Comparison of ENCODE assay signal across 2 cellular contexts in genomic region chr13:27644302-27644701, GRCh38.
TF ChIP-seq lines count a peak whose summit lies in the region.

No MANE protein-coding gene starts in this region.

TF ChIP-seq in GM23338, 12 proteins besides CTCF, POLR2A, EP300 and RAD21:
- no peak for TF ChIP-seq REST (IDR thresholded peaks at IDR 0.05; ENCODE audit: unreplicated experiment)
- TF ChIP-seq ZNF331 (CRISPR knock-in tag; IDR thresholded peaks at IDR 0.05; ENCODE audit: low read depth): no peak
- no peak for TF ChIP-seq JUNB (IDR thresholded peaks at IDR 0.05; ENCODE audit: unreplicated experiment)
- no peak for TF ChIP-seq POLR2AphosphoS5 (IDR thresholded peaks at IDR 0.05; ENCODE audit: low read depth)
- no peak for TF ChIP-seq ETS1 (IDR thresholded peaks at IDR 0.05)
- no peak for TF ChIP-seq NANOG (IDR thresholded peaks at IDR 0.05; ENCODE audit: borderline replicate concordance)
- no peak for TF ChIP-seq ZNF462 (CRISPR knock-in tag; IDR thresholded peaks at IDR 0.05)
- TF ChIP-seq CREB1 (CRISPR knock-in tag; IDR thresholded peaks at IDR 0.05; ENCODE audit: low read depth): no peak
- TF ChIP-seq EZH2phosphoT487 (IDR thresholded peaks at IDR 0.05; ENCODE audit: unreplicated experiment): no peak
- TF ChIP-seq ZNF114 (CRISPR knock-in tag; IDR thresholded peaks at IDR 0.05): no peak
- no peak for TF ChIP-seq STAT1 (IDR thresholded peaks at IDR 0.05; ENCODE audit: unreplicated experiment)
- no peak for TF ChIP-seq EZH2 (IDR thresholded peaks at IDR 0.05; ENCODE audit: low read depth, unreplicated experiment)
TF ChIP-seq in GM23338: peak in this region for 0.

TF ChIP-seq in WTC11, 78 proteins besides CTCF, POLR2A, EP300 and RAD21 (continued from another document):
- TF ChIP-seq AFF4 (CRISPR knock-in tag; IDR thresholded peaks at IDR 0.05; ENCODE audit: borderline replicate concordance): no peak
- TF ChIP-seq SP1 (CRISPR knock-in tag; conservative IDR thresholded peaks at IDR 0.05): no peak
- TF ChIP-seq SMAD3 (CRISPR knock-in tag; IDR thresholded peaks at IDR 0.05; ENCODE audit: borderline replicate concordance): no peak
- no peak for TF ChIP-seq HMGA2 (CRISPR knock-in tag; IDR thresholded peaks at IDR 0.05)
- TF ChIP-seq ARID4B (CRISPR knock-in tag; IDR thresholded peaks at IDR 0.05; ENCODE audit: borderline replicate concordance): no peak
- no peak for TF ChIP-seq E2F1 (CRISPR knock-in tag; IDR thresholded peaks at IDR 0.05)
- no peak for TF ChIP-seq NR1H2 (CRISPR knock-in tag; IDR thresholded peaks at IDR 0.05)
- no peak for TF ChIP-seq ZNF138 (CRISPR knock-in tag; conservative IDR thresholded peaks at IDR 0.05)
- no peak for TF ChIP-seq MXD4 (CRISPR knock-in tag; IDR thresholded peaks at IDR 0.05; ENCODE audit: borderline replicate concordance)
- TF ChIP-seq NFATC4 (CRISPR knock-in tag; IDR thresholded peaks at IDR 0.05): no peak
- TF ChIP-seq PRRX2 (CRISPR knock-in tag; IDR thresholded peaks at IDR 0.05): no peak
